ENCODE assay signal across 14 cellular contexts in the genomic region with DNA sequence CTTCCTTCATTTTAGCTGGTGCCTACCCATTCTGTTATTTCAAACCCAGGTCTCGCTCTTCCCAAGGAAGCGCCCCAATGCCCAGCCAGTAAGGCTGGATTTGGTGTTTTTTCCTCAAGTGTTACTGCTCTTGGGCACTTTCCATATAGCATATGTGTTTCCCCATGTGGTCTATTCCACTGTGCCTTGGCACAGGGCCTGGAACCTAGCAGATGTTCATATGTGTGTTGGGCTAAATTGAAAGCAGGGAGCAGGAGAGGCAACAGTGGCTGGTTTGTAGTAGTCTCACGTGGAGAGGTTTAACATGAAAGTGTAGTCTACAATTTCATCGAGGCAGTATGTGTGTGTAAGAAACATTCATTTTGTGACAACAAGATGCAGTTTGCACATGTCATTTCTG. TPM values are rescaled to one million over a fixed set of nuclear protein-coding genes. Genes with fewer than 3 reads are reported as not detected.
DNase-seq lines count a peak whose midpoint lies in the region; ATAC-seq and TF ChIP-seq lines count a peak whose summit lies in the region.
"Had no signal": no experiment of that assay in that cellular context is flagged by ENCODE, and none has a peak within 500 bp of the region (broad histone marks: within the 10 kb centered on the region; RNA-seq: fewer than 3 reads in every experiment).

No MANE protein-coding gene starts in this region.

- DNase-seq in NCI-H1092 (lab: John Stamatoyannopoulos, UW) (peak; percentile 51), cardiac fibroblast (ENCODE audit: low read depth in 2 of 2) (peak; percentile 22 to 68), myocyte (ENCODE audit: low read depth) (peak; percentile 70), activated gamma-delta T cell (lab: John Stamatoyannopoulos, UW) (no peak), LoVo (ENCODE audit: low spot score) (no peak)
- no peak for DNase-seq in central memory CD4-positive, alpha-beta T cell
- DNase-seq: left lung, pancreas, T1000, upper lobe of left lung had no signal

- ATAC-seq in HG03457 (IDR thresholded peaks at IDR 0.05; ENCODE audit: unreplicated experiment), result no peak
- ATAC-seq: esophagus mucosa, left lung, pancreas had no signal

- TF ChIP-seq CTCF in C4-2B (conservative IDR thresholded peaks at IDR 0.05), result no peak
- TF ChIP-seq CTCF in cardiac fibroblast (IDR thresholded peaks at IDR 0.05; ENCODE audit: low read depth, low read length), result no peak

- peak overlapping the region; percentile 54; the same call in 1 of the 2 replicates for H3K27ac ChIP-seq in C4-2B
- H3K27ac ChIP-seq: HL-60, pancreas had no signal

- H3K4me3 ChIP-seq in cardiac fibroblast (replicated peaks in 1 of 2; ENCODE audit: low read depth in 2 of 2, low read length in 2 of 2), result no peak overlapping the region
- H3K4me3 ChIP-seq: left lung, pancreas, upper lobe of left lung had no signal

RNA-seq across cellular contexts. Expression of a gene that starts 48.2 kb away (rescaled TPM):
- 62.4 and 69.8 TPM in 2 replicates for total RNA-seq in myocyte
- 68.7 TPM for polyA plus RNA-seq in myocyte (2012)

Comparison
In these comparisons a context has a peak if more than half of its experiments do, and no peak if none do; other contexts are left out.
1. DNase-seq: peak in NCI-H1092 (single experiment), cardiac fibroblast (2 of 2) and myocyte (single experiment); none in activated gamma-delta T cell (single experiment), central memory CD4-positive, alpha-beta T cell (single experiment) and LoVo (single experiment).